Comparison of ENCODE assay signal across 8 cellular contexts in the genomic region with DNA sequence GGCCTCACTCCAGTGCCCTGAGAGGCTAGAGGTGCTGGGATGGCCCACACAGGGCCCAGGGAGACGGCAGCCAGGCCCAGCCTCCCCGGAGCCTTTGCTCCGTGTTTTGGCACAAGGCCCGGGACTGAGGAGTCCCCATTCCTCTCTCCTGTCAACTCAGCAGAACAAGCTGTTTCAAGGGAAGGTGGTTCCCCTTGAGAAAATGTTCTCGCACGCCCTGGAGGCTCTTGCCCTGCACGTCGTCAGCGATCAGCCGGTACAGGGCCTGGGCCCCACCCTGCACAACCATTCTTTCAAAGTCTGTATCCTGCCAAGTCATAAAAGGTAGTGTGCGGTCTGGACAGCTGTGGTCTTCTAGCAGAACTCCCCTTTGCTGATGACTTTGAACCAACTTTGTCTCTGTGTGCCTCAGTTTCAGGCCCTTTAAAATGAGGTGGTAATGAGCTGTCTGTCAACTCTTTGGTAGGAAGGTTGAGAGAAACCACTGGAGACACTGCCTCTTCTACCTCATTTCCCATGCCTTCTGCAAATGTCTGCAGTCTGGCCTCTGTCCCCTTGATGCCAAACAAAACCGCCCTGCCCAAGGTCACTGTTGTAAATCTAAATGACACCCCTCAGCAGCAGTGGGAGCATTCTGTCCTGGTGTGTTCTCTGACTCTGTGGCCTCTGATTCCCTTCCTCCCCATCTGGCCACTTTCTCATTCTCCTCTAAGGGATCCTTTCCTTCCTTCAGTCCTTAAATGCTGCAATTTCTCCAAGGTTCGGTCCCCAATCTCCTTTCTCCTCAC.
DNase-seq lines count a peak whose midpoint lies in the region; ATAC-seq and TF ChIP-seq lines count a peak whose summit lies in the region.

No MANE protein-coding gene starts in this region.

- TF ChIP-seq POLR2A in testis (IDR thresholded peaks at IDR 0.05): no peak

- H3K36me3 ChIP-seq in A673 (ENCODE audit: insufficient read depth, low read length, poor library complexity, severe bottlenecking) (no peaks in the 10 kb centered on the region), testis (ENCODE audit: low read depth, missing control alignments) (no peaks in the 10 kb centered on the region), PC-3 (ENCODE audit: low read depth, low read length) (no peaks in the 10 kb centered on the region), WERI-Rb-1 (no peaks in the 10 kb centered on the region)

- no peaks in the 10 kb centered on the region for H3F3A ChIP-seq in PC-3 (ENCODE audit: low read length, unreplicated experiment)

- H4K20me1 ChIP-seq in PC-3 (ENCODE audit: low read length): no peaks in the 10 kb centered on the region

- CTCF ChIA-PET in A673 (lab: Charles Lee): no interaction called here
- CTCF ChIA-PET in PC-3 (lab: Charles Lee): no interaction called here

- TF ChIP-seq CTCF in A673 (conservative IDR thresholded peaks at IDR 0.05; ENCODE audit: low read depth, low read length) (no peak), testis (IDR thresholded peaks at IDR 0.05) (no peak), PC-3 (conservative IDR thresholded peaks at IDR 0.05; ENCODE audit: low read depth, low read length) (no peak), WERI-Rb-1 (IDR thresholded peaks at IDR 0.05; ENCODE audit: low read depth, low read length) (no peak)

- H3K9me2 ChIP-seq in PC-3 (replicated peaks; ENCODE audit: low read length): no peaks in the 10 kb centered on the region

- ATAC-seq in GM19351 (IDR thresholded peaks at IDR 0.05; ENCODE audit: unreplicated experiment) (peak; percentile 51), HG03439 (IDR thresholded peaks at IDR 0.05; ENCODE audit: unreplicated experiment) (peak; percentile 54), left lobe of liver (peak; percentile 78), PC-3 (no peak)

- no peak overlapping the region for H3K27ac ChIP-seq in A673 (ENCODE audit: low read depth, low read length, poor library complexity, severe bottlenecking)
- peak overlapping the region in 1 of 2 donors; percentile 77 for H3K27ac ChIP-seq in testis
- no peak overlapping the region for H3K27ac ChIP-seq in PC-3 (ENCODE audit: low read length)
- H3K27ac ChIP-seq in WERI-Rb-1: no peak overlapping the region

- H3K27me3 ChIP-seq in A673 (replicated peaks; ENCODE audit: insufficient read depth, low read depth, low read length, poor library complexity): no peaks in the 10 kb centered on the region
- no peaks in the 10 kb centered on the region for H3K27me3 ChIP-seq in testis
- no peaks in the 10 kb centered on the region for H3K27me3 ChIP-seq in PC-3 (ENCODE audit: low read length)
- no peaks in the 10 kb centered on the region for H3K27me3 ChIP-seq in WERI-Rb-1 (ENCODE audit: insufficient read depth, low read depth, severe bottlenecking)

- BruUV-seq in A673 (replicated peaks; lab: Mats Ljungman, UMichigan) (no TSS peak), PC-3 (replicated peaks; lab: Mats Ljungman, UMichigan) (no TSS peak)

- no peaks in the 10 kb centered on the region for H3K79me2 ChIP-seq in PC-3 (ENCODE audit: low read length)

- intact Hi-C loops in A673 (cut with micrococcal nuclease; ENCODE audit: unreplicated experiment) (no loop called here), testis (cut with DNase I; ENCODE audit: low total_unique reads) (no loop called here), PC-3 (cut with micrococcal nuclease) (no loop called here)

- H3K4me3 ChIP-seq in A673 (ENCODE audit: low read depth, low read length, poor library complexity, severe bottlenecking) (no peak overlapping the region), testis (no peak overlapping the region), PC-3 (ENCODE audit: low read length) (no peak overlapping the region), WERI-Rb-1 (ENCODE audit: low read depth, low read length) (no peak overlapping the region)

- POLR2A ChIA-PET in A673 (lab: Charles Lee; ENCODE audit: low non-redundant PET) (no interaction called here), PC-3 (lab: Charles Lee; ENCODE audit: unreplicated experiment) (no interaction called here)

- H3K4me2 ChIP-seq in PC-3 (ENCODE audit: low read length): no peak overlapping the region

- H3K4me1 ChIP-seq in A673 (ENCODE audit: insufficient read depth, low read length, poor library complexity, severe bottlenecking): no peaks in the 10 kb centered on the region
- H3K4me1 ChIP-seq in testis: peaks cover 10% of the 10 kb centered on the region
- H3K4me1 ChIP-seq in PC-3 (ENCODE audit: insufficient read depth, low read length): peaks cover 2% of the 10 kb centered on the region

- peak; percentile 8 for DNase-seq in A673 (ENCODE audit: low spot score)
- peak; percentile 20 for DNase-seq in activated effector memory CD4-positive, alpha-beta T cell treated with Interleukin-2 at 50 U/mL for 16 hours
- DNase-seq in left lobe of liver (ENCODE audit: low spot score): peak; percentile 55
- peak; percentile 74 for DNase-seq in testis
- no peak for DNase-seq in PC-3
- no peak for DNase-seq in WERI-Rb-1

- no peak overlapping the region for H2AFZ ChIP-seq in PC-3 (ENCODE audit: low read length)

- H3K9me3 ChIP-seq in A673 (ENCODE audit: low read depth, low read length, poor library complexity, severe bottlenecking) (no peaks in the 10 kb centered on the region), testis (no peaks in the 10 kb centered on the region), PC-3 (ENCODE audit: low read length) (no peaks in the 10 kb centered on the region), WERI-Rb-1 (ENCODE audit: severe bottlenecking) (no peaks in the 10 kb centered on the region)

- H3K9ac ChIP-seq in PC-3 (ENCODE audit: low read length): no peak overlapping the region

- WGBS in testis, 2 donors: 24 to 35% methylated on average over 12 to 13 of the region's 13 CpGs

Comparison
In these comparisons a context has a peak if more than half of its experiments do, and no peak if none do; other contexts are left out.
1. DNase-seq: peak in A673 (single experiment), activated effector memory CD4-positive, alpha-beta T cell treated with Interleukin-2 at 50 U/mL for 16 hours (single experiment), left lobe of liver (single experiment) and testis (single experiment); none in PC-3 (single experiment) and WERI-Rb-1 (single experiment).